1 cellular context compared by ENCODE assay signal in genomic region chr17:35116845-35117244, GRCh38.
TF ChIP-seq lines count a peak whose summit lies in the region.

No MANE protein-coding gene starts in this region.

TF ChIP-seq in WTC11, 78 proteins besides CTCF, POLR2A, EP300 and RAD21 (continued from another document):
- TF ChIP-seq, protein P1, sequence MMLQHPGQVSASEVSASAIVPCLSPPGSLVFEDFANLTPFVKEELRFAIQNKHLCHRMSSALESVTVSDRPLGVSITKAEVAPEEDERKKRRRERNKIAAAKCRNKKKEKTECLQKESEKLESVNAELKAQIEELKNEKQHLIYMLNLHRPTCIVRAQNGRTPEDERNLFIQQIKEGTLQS (CRISPR knock-in tag; conservative IDR thresholded peaks at IDR 0.05), result no peak
- TF ChIP-seq ZSCAN18 (CRISPR knock-in tag; IDR thresholded peaks at IDR 0.05) (no peak), NR3C1 (CRISPR knock-in tag; conservative IDR thresholded peaks at IDR 0.05; ENCODE audit: low read depth) (no peak), PRRX2 (CRISPR knock-in tag; IDR thresholded peaks at IDR 0.05) (no peak), IRF2 (CRISPR knock-in tag; IDR thresholded peaks at IDR 0.05; ENCODE audit: borderline replicate concordance, low read depth) (no peak), MLX (CRISPR knock-in tag; IDR thresholded peaks at IDR 0.05) (no peak), ZMAT4 (CRISPR knock-in tag; IDR thresholded peaks at IDR 0.05) (no peak), NFYB (CRISPR knock-in tag; conservative IDR thresholded peaks at IDR 0.05; ENCODE audit: low read depth) (no peak)
- TF ChIP-seq, protein P2, sequence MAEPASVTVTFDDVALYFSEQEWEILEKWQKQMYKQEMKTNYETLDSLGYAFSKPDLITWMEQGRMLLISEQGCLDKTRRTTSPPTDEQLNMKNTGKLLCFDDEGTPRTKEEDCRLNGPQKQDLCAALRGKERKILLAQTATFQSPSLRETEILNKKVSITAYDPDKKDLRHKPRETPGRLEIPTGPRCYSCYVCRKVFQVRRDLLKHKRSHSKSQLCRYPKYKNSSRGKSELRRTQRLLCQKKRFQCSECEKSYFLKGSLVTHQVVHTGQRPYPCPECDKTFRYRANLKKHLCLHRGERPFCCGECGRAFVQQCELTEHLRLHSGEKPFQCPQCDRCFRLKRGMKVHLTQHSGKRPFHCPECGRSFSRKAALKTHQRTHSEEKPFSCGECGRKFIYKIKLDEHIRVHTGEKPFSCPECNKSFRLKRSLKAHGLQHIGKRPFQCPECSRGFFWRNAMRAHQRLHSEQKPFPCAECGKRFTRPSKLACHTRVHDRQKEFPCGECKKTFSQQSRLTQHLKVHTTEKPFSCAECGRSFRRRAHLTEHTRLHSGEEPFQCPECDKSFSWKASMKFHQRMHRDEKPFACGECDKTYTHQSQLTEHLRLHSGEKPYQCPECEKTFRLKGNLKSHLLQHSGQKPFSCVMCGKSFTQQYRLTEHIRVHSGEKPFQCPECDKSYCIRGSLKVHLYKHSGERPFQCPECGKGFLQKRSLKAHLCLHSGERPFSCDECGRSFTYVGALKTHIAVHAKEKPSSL (CRISPR knock-in tag; conservative IDR thresholded peaks at IDR 0.05), result no peak
- TF ChIP-seq, protein P3, sequence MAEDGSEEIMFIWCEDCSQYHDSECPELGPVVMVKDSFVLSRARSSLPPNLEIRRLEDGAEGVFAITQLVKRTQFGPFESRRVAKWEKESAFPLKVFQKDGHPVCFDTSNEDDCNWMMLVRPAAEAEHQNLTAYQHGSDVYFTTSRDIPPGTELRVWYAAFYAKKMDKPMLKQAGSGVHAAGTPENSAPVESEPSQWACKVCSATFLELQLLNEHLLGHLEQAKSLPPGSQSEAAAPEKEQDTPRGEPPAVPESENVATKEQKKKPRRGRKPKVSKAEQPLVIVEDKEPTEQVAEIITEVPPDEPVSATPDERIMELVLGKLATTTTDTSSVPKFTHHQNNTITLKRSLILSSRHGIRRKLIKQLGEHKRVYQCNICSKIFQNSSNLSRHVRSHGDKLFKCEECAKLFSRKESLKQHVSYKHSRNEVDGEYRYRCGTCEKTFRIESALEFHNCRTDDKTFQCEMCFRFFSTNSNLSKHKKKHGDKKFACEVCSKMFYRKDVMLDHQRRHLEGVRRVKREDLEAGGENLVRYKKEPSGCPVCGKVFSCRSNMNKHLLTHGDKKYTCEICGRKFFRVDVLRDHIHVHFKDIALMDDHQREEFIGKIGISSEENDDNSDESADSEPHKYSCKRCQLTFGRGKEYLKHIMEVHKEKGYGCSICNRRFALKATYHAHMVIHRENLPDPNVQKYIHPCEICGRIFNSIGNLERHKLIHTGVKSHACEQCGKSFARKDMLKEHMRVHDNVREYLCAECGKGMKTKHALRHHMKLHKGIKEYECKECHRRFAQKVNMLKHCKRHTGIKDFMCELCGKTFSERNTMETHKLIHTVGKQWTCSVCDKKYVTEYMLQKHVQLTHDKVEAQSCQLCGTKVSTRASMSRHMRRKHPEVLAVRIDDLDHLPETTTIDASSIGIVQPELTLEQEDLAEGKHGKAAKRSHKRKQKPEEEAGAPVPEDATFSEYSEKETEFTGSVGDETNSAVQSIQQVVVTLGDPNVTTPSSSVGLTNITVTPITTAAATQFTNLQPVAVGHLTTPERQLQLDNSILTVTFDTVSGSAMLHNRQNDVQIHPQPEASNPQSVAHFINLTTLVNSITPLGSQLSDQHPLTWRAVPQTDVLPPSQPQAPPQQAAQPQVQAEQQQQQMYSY (CRISPR knock-in tag; IDR thresholded peaks at IDR 0.05), result no peak
- TF ChIP-seq, protein P4, sequence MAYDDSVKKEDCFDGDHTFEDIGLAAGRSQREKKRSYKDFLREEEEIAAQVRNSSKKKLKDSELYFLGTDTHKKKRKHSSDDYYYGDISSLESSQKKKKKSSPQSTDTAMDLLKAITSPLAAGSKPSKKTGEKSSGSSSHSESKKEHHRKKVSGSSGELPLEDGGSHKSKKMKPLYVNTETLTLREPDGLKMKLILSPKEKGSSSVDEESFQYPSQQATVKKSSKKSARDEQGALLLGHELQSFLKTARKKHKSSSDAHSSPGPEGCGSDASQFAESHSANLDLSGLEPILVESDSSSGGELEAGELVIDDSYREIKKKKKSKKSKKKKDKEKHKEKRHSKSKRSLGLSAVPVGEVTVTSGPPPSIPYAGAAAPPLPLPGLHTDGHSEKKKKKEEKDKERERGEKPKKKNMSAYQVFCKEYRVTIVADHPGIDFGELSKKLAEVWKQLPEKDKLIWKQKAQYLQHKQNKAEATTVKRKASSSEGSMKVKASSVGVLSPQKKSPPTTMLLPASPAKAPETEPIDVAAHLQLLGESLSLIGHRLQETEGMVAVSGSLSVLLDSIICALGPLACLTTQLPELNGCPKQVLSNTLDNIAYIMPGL (CRISPR knock-in tag; IDR thresholded peaks at IDR 0.05), result no peak
